In the genomic region with DNA sequence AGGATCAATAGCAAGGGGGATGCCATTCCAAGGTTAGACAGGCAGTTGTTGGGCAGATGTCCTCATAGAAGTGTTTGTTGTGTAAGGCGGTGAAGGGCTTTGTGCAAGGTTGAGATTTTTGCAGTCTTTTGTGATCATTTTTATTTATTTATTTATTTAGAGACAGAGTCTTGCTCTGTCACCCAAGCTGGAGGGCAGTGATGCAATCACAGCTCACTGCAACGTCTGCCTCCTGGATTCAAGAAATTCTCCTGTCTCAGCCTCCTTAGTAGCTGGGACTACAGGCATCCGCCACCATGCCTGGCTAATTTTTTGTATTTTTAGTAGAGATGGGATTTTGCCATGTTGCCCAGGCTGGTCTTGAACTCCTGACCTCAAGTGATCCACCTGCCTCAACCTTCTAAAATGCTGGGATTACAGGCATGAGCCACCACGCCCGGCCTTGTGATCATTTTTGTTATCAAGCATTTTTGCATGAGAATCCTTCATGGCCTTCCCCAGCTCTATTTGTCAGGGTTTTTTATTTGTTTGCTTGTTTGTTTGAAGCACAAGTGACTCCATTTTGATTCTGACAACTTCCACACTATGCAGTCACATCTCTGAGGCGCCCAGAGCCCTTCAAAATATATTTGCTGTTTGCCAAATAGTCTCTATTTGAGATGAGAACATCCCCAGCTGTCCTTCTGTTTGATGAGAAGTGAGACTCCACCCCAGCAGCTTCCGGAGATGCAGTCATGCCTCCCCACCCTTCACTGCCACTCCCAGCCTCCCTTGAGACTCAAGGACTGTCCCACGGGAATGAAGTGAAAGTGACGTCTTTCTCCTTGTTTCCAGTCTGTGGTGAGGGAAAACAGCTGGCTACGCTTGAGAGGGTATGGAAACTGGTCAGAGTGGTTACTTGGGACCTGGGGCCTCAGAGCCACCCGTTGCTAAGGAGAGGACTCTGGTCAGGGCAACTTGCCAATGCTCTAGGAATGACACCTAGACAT, we compare ENCODE assay signal across 8 cellular contexts. TPM values are rescaled to one million over a fixed set of nuclear protein-coding genes. Genes with fewer than 3 reads are reported as not detected.
DNase-seq lines count a peak whose midpoint lies in the region; ATAC-seq, FAIRE-seq and TF ChIP-seq lines count a peak whose summit lies in the region.
"Had no signal": no experiment of that assay in that cellular context is flagged by ENCODE, and none has a peak within 500 bp of the region (broad histone marks: within the 10 kb centered on the region; RNA-seq: fewer than 3 reads in every experiment).

No MANE protein-coding gene starts in this region.

- H3K4me3 Mint-ChIP-seq in HFFc6 = peak overlapping the region; percentile 21; the same call in 1 of the 2 replicates

- H3K9me3 Mint-ChIP-seq in HFFc6 = no peaks in the 10 kb centered on the region
- H3K9me3 Mint-ChIP-seq: naive thymus-derived CD8-positive, alpha-beta T cell had no signal

- no peaks in the 10 kb centered on the region for H3K27me3 ChIP-seq in pancreas

- H3K27ac ChIP-seq in pancreas = no peak overlapping the region

- no peak overlapping the region for H3K4me3 ChIP-seq in choroid plexus epithelial cell (ENCODE audit: low read depth, low read length)
- no peak overlapping the region for H3K4me3 ChIP-seq in pancreas

- no peaks in the 10 kb centered on the region; the same call in 1 of the 2 replicates for H3K27me3 Mint-ChIP-seq in HFFc6 (ENCODE audit: insufficient read depth)
- H3K27me3 Mint-ChIP-seq: naive thymus-derived CD8-positive, alpha-beta T cell had no signal

- no peaks in the 10 kb centered on the region for H3K9me3 ChIP-seq in pancreas

- TF ChIP-seq CTCF in HFFc6 (IDR thresholded peaks at IDR 0.05) (no peak), choroid plexus epithelial cell (conservative IDR thresholded peaks at IDR 0.05; ENCODE audit: low read depth, low read length) (no peak), pancreas (IDR thresholded peaks at IDR 0.05) (no peak)

- DNase-seq in HFFc6 (peak; percentile 65), NCI-H2029 treated with DMSO at 0.1 percent for 48 hours (lab: John Stamatoyannopoulos, UW) (peak; percentile 95), choroid plexus epithelial cell (ENCODE audit: low read depth) (peak; percentile 70), pancreas (no peak)
- no peak for DNase-seq in activated naive CD4-positive, alpha-beta T cell treated with Interleukin-2 at 50 U/mL for 16 hours
- no peak for DNase-seq in activated CD4-positive, alpha-beta T cell treated with anti-CD3 and anti-CD28 coated beads for 48 hours

- peaks cover 0 to 10% (median 6%) of the 10 kb centered on the region in 3 donors for H3K36me3 ChIP-seq in pancreas

- peak overlapping the region; percentile 87 for H3K27ac Mint-ChIP-seq in HFFc6

- no peak for FAIRE-seq in pancreas (lab: Jason Lieb, UNC)

- 75 to 79% methylated on average over 11 of the region's 11 CpGs for WGBS in pancreas, 2 donors

- H3K4me1 Mint-ChIP-seq in HFFc6 (ENCODE audit: low read depth) = peaks cover 21% of the 10 kb centered on the region

- ATAC-seq in GM18498 (IDR thresholded peaks at IDR 0.05; ENCODE audit: unreplicated experiment) = peak; percentile 59
- ATAC-seq in pancreas = peak in 3 of 4 donors; percentile 18 to 67 (median 49)
- ATAC-seq: naive thymus-derived CD8-positive, alpha-beta T cell had no signal

- no peaks in the 10 kb centered on the region for H3K4me1 ChIP-seq in pancreas

- no peaks in the 10 kb centered on the region for H3K36me3 Mint-ChIP-seq in HFFc6 (ENCODE audit: low read depth)

- intact Hi-C loops in pancreas (cut with DNase I) = no loop called here

RNA-seq across cellular contexts. Expression of gene TMEM50B, which starts 38.0 kb away (rescaled TPM):
- 10 to 100 TPM; 22.9 to 30.3 (median 24.5) TPM for total RNA-seq in HFFc6 (2021; fragmentation: NEBNext Ultra II Directional; extraction: Animal tissue kit (Norgen Biotek cat#: 25700))
- total RNA-seq in pancreas = 10 to 100 TPM; 11.5 to 31.1 (median 16.7) TPM
- polyA plus RNA-seq in pancreas = 10 to 100 TPM; 59.3 to 96.1 TPM

RNA-seq across cellular contexts. Expression of gene IFNGR2, which starts 38.6 kb away (rescaled TPM):
- 10 to 100 TPM; 51.2 to 68.6 (median 64.2) TPM for total RNA-seq in HFFc6 (2021; fragmentation: NEBNext Ultra II Directional; extraction: Animal tissue kit (Norgen Biotek cat#: 25700))
- 10 to 100 TPM; 10.1 to 56.5 (median 15.2) TPM for total RNA-seq in pancreas
- 10 to 100 TPM; 23.6 to 31.4 TPM for polyA plus RNA-seq in pancreas

RNA-seq across cellular contexts. Expression of gene DNAJC28, which starts 49.7 kb away (rescaled TPM):
- total RNA-seq in HFFc6 (2021; fragmentation: NEBNext Ultra II Directional; extraction: Animal tissue kit (Norgen Biotek cat#: 25700)) = 1 to 10 TPM in 5 of 6 experiments, under 1 TPM in 1; 0.91 to 2.2 (median 1.2) TPM
- total RNA-seq in pancreas = 1 to 10 TPM in 4 of 6 donors, under 1 TPM in 2; 0.73 to 2.0 (median 1.2) TPM
- 1 to 10 TPM; 1.1 to 1.6 TPM for polyA plus RNA-seq in pancreas

Comparison
In these comparisons a context has a peak if more than half of its experiments do, and no peak if none do; other contexts are left out.
1. DNase-seq: peak in HFFc6 (single experiment), NCI-H2029 treated with DMSO at 0.1 percent for 48 hours (single experiment) and choroid plexus epithelial cell (single experiment); none in pancreas (0 of 6), activated naive CD4-positive, alpha-beta T cell treated with Interleukin-2 at 50 U/mL for 16 hours (single experiment) and activated CD4-positive, alpha-beta T cell treated with anti-CD3 and anti-CD28 coated beads for 48 hours (single experiment).